Comparison of ENCODE assay signal across 11 cellular contexts in genomic region chr4:41146716-41147506, GRCh38.
DNase-seq lines count a peak whose midpoint lies in the region; FAIRE-seq and TF ChIP-seq lines count a peak whose summit lies in the region.
"Had no signal": no experiment of that assay in that cellular context is flagged by ENCODE, and none has a peak within 500 bp of the region (broad histone marks: within the 10 kb centered on the region; RNA-seq: fewer than 3 reads in every experiment).

No MANE protein-coding gene starts in this region.

- DNase-seq in NCI-H1436 (lab: John Stamatoyannopoulos, UW) (peak; percentile 10), NCI-H1436 treated with DMSO at 0.1 percent for 48 hours (lab: John Stamatoyannopoulos, UW) (no peak), epithelial cell of esophagus (ENCODE audit: low read depth) (peak; percentile 31), mesothelial cell of epicardium (ENCODE audit: low spot score in 2 of 2, unreplicated experiment in 2 of 2) (no peak), type B pancreatic cell (ENCODE audit: extremely low spot score, unreplicated experiment) (no peak), D341Med (ENCODE audit: low spot score) (no peak), HTR-8/SVneo (ENCODE audit: insufficient read length, low spot score) (no peak)
- no peak for DNase-seq in activated CD4-positive, CD25-positive, alpha-beta regulatory T cell (lab: John Stamatoyannopoulos, UW)
- DNase-seq: activated naive CD8-positive, alpha-beta T cell treated with anti-CD3 and anti-CD28 coated beads for 36 hours; pancreas had no signal

- peak overlapping the region; percentile 69 for H3K27ac Mint-ChIP-seq in mesothelial cell of epicardium
- H3K27ac Mint-ChIP-seq in type B pancreatic cell = peak overlapping the region; percentile 63
- H3K27ac Mint-ChIP-seq: activated naive CD8-positive, alpha-beta T cell treated with anti-CD3 and anti-CD28 coated beads for 36 hours had no signal

- H3K4me3 Mint-ChIP-seq in mesothelial cell of epicardium (no peak overlapping the region), type B pancreatic cell (peak overlapping the region; percentile 45)
- H3K4me3 Mint-ChIP-seq: activated naive CD8-positive, alpha-beta T cell treated with anti-CD3 and anti-CD28 coated beads for 36 hours had no signal

- TF ChIP-seq CTCF in epithelial cell of esophagus (IDR thresholded peaks at IDR 0.05; ENCODE audit: insufficient read depth, low read depth, low read length, missing control alignments) (no peak), mesothelial cell of epicardium (IDR thresholded peaks at IDR 0.05; ENCODE audit: unreplicated experiment) (no peak), type B pancreatic cell (conservative IDR thresholded peaks at IDR 0.05) (no peak)

- no peak for FAIRE-seq in HTR-8/SVneo (lab: Jason Lieb, UNC)
- FAIRE-seq: A204.1, pancreas had no signal

- H3K4me3 ChIP-seq in epithelial cell of esophagus (ENCODE audit: low read length) = no peak overlapping the region
- H3K4me3 ChIP-seq: pancreas had no signal

- H3K9me3 Mint-ChIP-seq in mesothelial cell of epicardium = no peaks in the 10 kb centered on the region
- H3K9me3 Mint-ChIP-seq in type B pancreatic cell = no peaks in the 10 kb centered on the region
- H3K9me3 Mint-ChIP-seq: activated naive CD8-positive, alpha-beta T cell treated with anti-CD3 and anti-CD28 coated beads for 36 hours had no signal

- peaks cover 42% of the 10 kb centered on the region for H3K4me1 Mint-ChIP-seq in mesothelial cell of epicardium
- peaks cover 38% of the 10 kb centered on the region for H3K4me1 Mint-ChIP-seq in type B pancreatic cell (ENCODE audit: unreplicated experiment)
- H3K4me1 Mint-ChIP-seq: activated naive CD8-positive, alpha-beta T cell treated with anti-CD3 and anti-CD28 coated beads for 36 hours had no signal

- H3K27me3 Mint-ChIP-seq in mesothelial cell of epicardium (ENCODE audit: low read depth) (no peaks in the 10 kb centered on the region), type B pancreatic cell (no peaks in the 10 kb centered on the region)

- H3K36me3 Mint-ChIP-seq in mesothelial cell of epicardium (peaks cover 1% of the 10 kb centered on the region), type B pancreatic cell (peaks cover under 1% of the 10 kb centered on the region)
- H3K36me3 Mint-ChIP-seq: activated naive CD8-positive, alpha-beta T cell treated with anti-CD3 and anti-CD28 coated beads for 36 hours had no signal

Comparison
In these comparisons a context has a peak if more than half of its experiments do, and no peak if none do; other contexts are left out.
1. DNase-seq: peak in NCI-H1436 (single experiment) and epithelial cell of esophagus (single experiment); none in NCI-H1436 treated with DMSO at 0.1 percent for 48 hours (single experiment), mesothelial cell of epicardium (0 of 2), type B pancreatic cell (single experiment), activated CD4-positive, CD25-positive, alpha-beta regulatory T cell (0 of 4), D341Med (single experiment) and HTR-8/SVneo (single experiment).